Comparison of ENCODE assay signal across 13 cellular contexts in the genomic region with DNA sequence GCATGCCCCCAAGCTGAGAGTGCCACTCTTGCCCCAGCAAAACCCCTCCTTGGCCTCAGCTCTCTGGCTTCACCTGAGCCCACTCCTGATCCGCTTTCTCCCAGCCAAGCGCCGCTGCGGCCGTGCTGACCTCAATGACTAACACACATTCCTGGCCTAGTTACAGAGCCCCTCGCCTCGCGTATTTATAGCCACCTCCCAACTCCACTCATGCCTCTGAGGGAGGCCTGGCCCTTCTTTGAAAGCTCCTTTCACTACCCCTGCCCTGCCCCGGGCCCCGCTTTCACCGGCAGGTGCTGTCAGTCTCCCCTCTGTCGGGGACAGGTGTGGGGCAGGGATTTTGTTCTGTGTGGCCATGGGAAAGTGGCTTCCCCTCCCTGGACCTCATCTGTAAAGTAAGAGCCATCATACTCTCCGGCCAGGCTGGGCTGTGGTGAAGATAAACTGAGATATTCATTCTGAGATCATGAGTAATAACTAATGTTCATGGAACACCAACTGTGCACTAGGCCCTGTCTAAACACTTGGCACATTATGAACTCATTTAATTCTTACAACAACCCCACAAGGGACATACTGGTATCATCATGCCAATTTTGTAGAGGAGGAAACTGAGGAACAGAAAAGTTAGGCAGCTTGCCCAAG. TPM values are rescaled to one million over a fixed set of nuclear protein-coding genes. Genes with fewer than 3 reads are reported as not detected.
DNase-seq lines count a peak whose midpoint lies in the region; ATAC-seq, FAIRE-seq and TF ChIP-seq lines count a peak whose summit lies in the region.
"Had no signal": no experiment of that assay in that cellular context is flagged by ENCODE, and none has a peak within 500 bp of the region (broad histone marks: within the 10 kb centered on the region; RNA-seq: fewer than 3 reads in every experiment).

No MANE protein-coding gene starts in this region.

- FAIRE-seq in kidney (lab: Jason Lieb, UNC) (no peak), GM19239 (lab: Jason Lieb, UNC) (no peak)

- no TSS peak for BruUV-seq in HCT116 (replicated peaks; lab: Mats Ljungman, UMichigan)

- DNase-seq in HCT116 (ENCODE audit: low read depth, low spot score), result no peak
- DNase-seq in amniotic epithelial cell (ENCODE audit: low read depth), result peak; percentile 84
- peak; percentile 58 for DNase-seq in kidney
- DNase-seq in stromal cell of bone marrow (ENCODE audit: low read depth), result peak; percentile 16
- no peak for DNase-seq in NK-92 treated with Interleukin-12 subunit alpha and Interleukin-12 subunit beta, amount 100 ng/mL, for 24 hours (lab: John Stamatoyannopoulos, UW)
- DNase-seq in GM19239 (ENCODE audit: insufficient read length, low spot score), result no peak
- DNase-seq: activated CD4-positive, alpha-beta T cell treated with anti-CD3 and anti-CD28 coated beads for 4 hours; DMS79 treated with DMSO at 0.1 percent for 48 hours; nephron progenitor cell; SJCRH30; stimulated activated CD4-positive, alpha-beta T cell treated with anti-CD3 and anti-CD28 coated beads, Interleukin-4, amount 100 ng/mL, for 24 hours had no signal

- TF ChIP-seq RAD21 in HCT116 (IDR thresholded peaks at IDR 0.05; ENCODE audit: low read depth), result no peak

- RAD21 ChIA-PET in HCT116 (lab: Charles Lee; ENCODE audit: low non-redundant PET in 1 of 2, low total read pairs in 2 of 2, uncharacterized antibody in 2 of 2, unreplicated experiment in 2 of 2), result no interaction called here

- H3K36me3 ChIP-seq in HCT116 (ENCODE audit: control insufficient read depth in 1 of 2, insufficient read depth in 2 of 2, low read length in 2 of 2) (no peaks in the 10 kb centered on the region), kidney (ENCODE audit: control insufficient read depth in 1 of 2, insufficient read depth in 2 of 2, low read length in 2 of 2) (no peaks in the 10 kb centered on the region)
- H3K36me3 ChIP-seq: SJCRH30, thoracic aorta had no signal

- H3K9me2 ChIP-seq in HCT116 (ENCODE audit: insufficient read depth), result no peaks in the 10 kb centered on the region

- H3K9ac ChIP-seq in HCT116 (ENCODE audit: low read length) (no peak overlapping the region), kidney (ENCODE audit: low read length in 2 of 2) (no peak overlapping the region)

- no peak for ATAC-seq in HCT116
- no peak for ATAC-seq in GM21367 (IDR thresholded peaks at IDR 0.05; ENCODE audit: unreplicated experiment)

- H4K20me1 ChIP-seq in HCT116 (ENCODE audit: insufficient read depth), result no peaks in the 10 kb centered on the region

- peaks cover 24% of the 10 kb centered on the region for H3K27me3 ChIP-seq in HCT116 (ENCODE audit: insufficient read depth, low read length)

- H3K4me3 ChIP-seq in HCT116 (replicated peaks in 1 of 2; ENCODE audit: low read depth in 1 of 2, low read length in 2 of 2), result no peak overlapping the region
- H3K4me3 ChIP-seq in kidney (ENCODE audit: low read length in 2 of 2), result no peak overlapping the region
- H3K4me3 ChIP-seq: SJCRH30, thoracic aorta had no signal

- TF ChIP-seq CTCF in HCT116 (IDR thresholded peaks at IDR 0.05 in 2 of 3, conservative IDR thresholded peaks at IDR 0.05 in 1 of 3; ENCODE audit: borderline replicate concordance in 1 of 3, insufficient read depth in 1 of 3, low read depth in 2 of 3, low read length in 2 of 3), result no peak
- no peak for TF ChIP-seq CTCF in kidney (IDR thresholded peaks at IDR 0.05; ENCODE audit: borderline replicate concordance, extremely low read depth, insufficient read depth)

- H3K79me2 ChIP-seq in HCT116 (ENCODE audit: insufficient read depth, low read length), result no peaks in the 10 kb centered on the region

- no peak overlapping the region for H2AFZ ChIP-seq in HCT116 (ENCODE audit: low read depth, low read length, poor library complexity, severe bottlenecking)

- H3K27ac ChIP-seq in HCT116 (ENCODE audit: low read depth, low read length) (no peak overlapping the region), kidney (ENCODE audit: low read depth in 2 of 2, low read length in 2 of 2) (no peak overlapping the region)
- H3K27ac ChIP-seq: SJCRH30, thoracic aorta had no signal

- no peaks in the 10 kb centered on the region for H3K9me3 ChIP-seq in HCT116 (ENCODE audit: control insufficient read depth in 1 of 2, insufficient read depth in 1 of 2, low read depth in 1 of 2, low read length in 2 of 2)
- no peaks in the 10 kb centered on the region for H3K9me3 ChIP-seq in kidney (ENCODE audit: control insufficient read depth in 1 of 2, low read length in 2 of 2)
- H3K9me3 ChIP-seq: SJCRH30, thoracic aorta had no signal

- CTCF ChIA-PET in HCT116 (lab: Charles Lee), result no interaction called here

- intact Hi-C loops in HCT116 (cut with micrococcal nuclease), result loop anchor here (10.0 kb wide), 1 partner anchor 186 kb away; no protein-coding TSS in a partner anchor
- intact Hi-C loops in kidney (cut with DNase I), result no loop called here

- no peak for TF ChIP-seq POLR2A in HCT116 (IDR thresholded peaks at IDR 0.05; ENCODE audit: borderline replicate concordance, extremely low read depth, insufficient read depth, insufficient read length)

- POLR2A ChIA-PET in HCT116 (lab: Charles Lee), result no interaction called here

- peak overlapping the region; percentile 27; the same call in 1 of the 2 replicates for H3K4me2 ChIP-seq in HCT116 (ENCODE audit: low read length)

- H3K4me1 ChIP-seq in HCT116 (ENCODE audit: control insufficient read depth in 1 of 2, insufficient read depth in 2 of 2, low read length in 2 of 2) (peaks cover 0 to 12% of the 10 kb centered on the region in 2 experiments; a peak in 2 of 4 replicates), kidney (ENCODE audit: control insufficient read depth in 1 of 2, insufficient read depth in 1 of 2, low read depth in 1 of 2, low read length in 2 of 2) (no peaks in the 10 kb centered on the region)
- H3K4me1 ChIP-seq: SJCRH30 had no signal

TF ChIP-seq in HCT116, 20 proteins besides CTCF, POLR2A, EP300 and RAD21:
- TF ChIP-seq CBX3 (IDR thresholded peaks at IDR 0.05; ENCODE audit: low read depth) (no peak), ZNF274 (IDR thresholded peaks at IDR 0.05; ENCODE audit: low read depth, low read length) (no peak), TCF7L2 (IDR thresholded peaks at IDR 0.05; ENCODE audit: borderline replicate concordance, extremely low read depth, insufficient read depth, insufficient read length) (no peak), EZH2 (IDR thresholded peaks at IDR 0.05) (no peak), YY1 (IDR thresholded peaks at IDR 0.05; ENCODE audit: extremely low read depth, insufficient replicate concordance, low read depth, low read length) (no peak), ATF3 (IDR thresholded peaks at IDR 0.05) (no peak)
- TF ChIP-seq, protein P1, sequence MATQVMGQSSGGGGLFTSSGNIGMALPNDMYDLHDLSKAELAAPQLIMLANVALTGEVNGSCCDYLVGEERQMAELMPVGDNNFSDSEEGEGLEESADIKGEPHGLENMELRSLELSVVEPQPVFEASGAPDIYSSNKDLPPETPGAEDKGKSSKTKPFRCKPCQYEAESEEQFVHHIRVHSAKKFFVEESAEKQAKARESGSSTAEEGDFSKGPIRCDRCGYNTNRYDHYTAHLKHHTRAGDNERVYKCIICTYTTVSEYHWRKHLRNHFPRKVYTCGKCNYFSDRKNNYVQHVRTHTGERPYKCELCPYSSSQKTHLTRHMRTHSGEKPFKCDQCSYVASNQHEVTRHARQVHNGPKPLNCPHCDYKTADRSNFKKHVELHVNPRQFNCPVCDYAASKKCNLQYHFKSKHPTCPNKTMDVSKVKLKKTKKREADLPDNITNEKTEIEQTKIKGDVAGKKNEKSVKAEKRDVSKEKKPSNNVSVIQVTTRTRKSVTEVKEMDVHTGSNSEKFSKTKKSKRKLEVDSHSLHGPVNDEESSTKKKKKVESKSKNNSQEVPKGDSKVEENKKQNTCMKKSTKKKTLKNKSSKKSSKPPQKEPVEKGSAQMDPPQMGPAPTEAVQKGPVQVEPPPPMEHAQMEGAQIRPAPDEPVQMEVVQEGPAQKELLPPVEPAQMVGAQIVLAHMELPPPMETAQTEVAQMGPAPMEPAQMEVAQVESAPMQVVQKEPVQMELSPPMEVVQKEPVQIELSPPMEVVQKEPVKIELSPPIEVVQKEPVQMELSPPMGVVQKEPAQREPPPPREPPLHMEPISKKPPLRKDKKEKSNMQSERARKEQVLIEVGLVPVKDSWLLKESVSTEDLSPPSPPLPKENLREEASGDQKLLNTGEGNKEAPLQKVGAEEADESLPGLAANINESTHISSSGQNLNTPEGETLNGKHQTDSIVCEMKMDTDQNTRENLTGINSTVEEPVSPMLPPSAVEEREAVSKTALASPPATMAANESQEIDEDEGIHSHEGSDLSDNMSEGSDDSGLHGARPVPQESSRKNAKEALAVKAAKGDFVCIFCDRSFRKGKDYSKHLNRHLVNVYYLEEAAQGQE (IDR thresholded peaks at IDR 0.05; ENCODE audit: low read depth), result no peak

RNA-seq across cellular contexts. Expression of gene ATP2B2, which starts 13.2 kb away (rescaled TPM):
- total RNA-seq in HCT116 (2021; ENCODE audit: unreplicated experiment) (not detected), kidney (0.19 TPM)
- polyA plus RNA-seq in HCT116 (2012), result 0.01 TPM in 2 replicates
- 0.22 TPM for polyA plus RNA-seq in kidney (ENCODE audit: insufficient read depth, low read depth, low replicate concordance)
- total RNA-seq: SJCRH30, thoracic aorta had no signal

Comparison
In these comparisons a context has a peak if more than half of its experiments do, and no peak if none do; other contexts are left out.
1. DNase-seq: peak in amniotic epithelial cell (single experiment), kidney (single experiment) and stromal cell of bone marrow (single experiment); none in HCT116 (single experiment), NK-92 treated with Interleukin-12 subunit alpha and Interleukin-12 subunit beta, amount 100 ng/mL, for 24 hours (single experiment) and GM19239 (single experiment).